8 cellular contexts compared by ENCODE assay signal in genomic region chr4:145937021-145937861, GRCh38. TPM values are rescaled to one million over a fixed set of nuclear protein-coding genes. Genes with fewer than 3 reads are reported as not detected.
A peak's percentile ranks its signal among the peaks of the same experiment; 100 is the strongest.
DNase-seq lines count a peak whose midpoint lies in the region; ATAC-seq and TF ChIP-seq lines count a peak whose summit lies in the region.

No MANE protein-coding gene starts in this region.

- no peaks in the 10 kb centered on the region for H3K9me3 Mint-ChIP-seq in activated T-helper 17 cell treated with anti-CD3 and anti-CD28 coated beads, Interleukin-2, amount 50 U/mL, for 72 hours
- peaks cover 0 to 2% (median 0%) of the 10 kb centered on the region in 7 donors for H3K9me3 Mint-ChIP-seq in naive B cell
- no peaks in the 10 kb centered on the region for H3K9me3 Mint-ChIP-seq in stimulated activated naive CD8-positive, alpha-beta T cell treated with anti-CD3 and anti-CD28 coated beads, Interleukin-15, Interleukin-2, amounts not matched to agents 100 ng/mL and 50 ng/mL, for 24 hours

- H3K27ac Mint-ChIP-seq in activated T-helper 17 cell treated with anti-CD3 and anti-CD28 coated beads, Interleukin-2, amount 50 U/mL, for 72 hours: peak overlapping the region; percentile 90
- H3K27ac Mint-ChIP-seq in naive B cell: peak overlapping the region in 4 of 6 donors; percentile 47 to 93 (median 70)
- peak overlapping the region; percentile 96 for H3K27ac Mint-ChIP-seq in stimulated activated naive CD8-positive, alpha-beta T cell treated with anti-CD3 and anti-CD28 coated beads, Interleukin-15, Interleukin-2, amounts not matched to agents 100 ng/mL and 50 ng/mL, for 24 hours

- H3K4me3 Mint-ChIP-seq in activated T-helper 17 cell treated with anti-CD3 and anti-CD28 coated beads, Interleukin-2, amount 50 U/mL, for 72 hours: peak overlapping the region; percentile 91
- peak overlapping the region; percentile 89 to 100 (median 98) for H3K4me3 Mint-ChIP-seq in naive B cell
- peak overlapping the region; percentile 98 for H3K4me3 Mint-ChIP-seq in stimulated activated naive CD8-positive, alpha-beta T cell treated with anti-CD3 and anti-CD28 coated beads, Interleukin-15, Interleukin-2, amounts not matched to agents 100 ng/mL and 50 ng/mL, for 24 hours

- H3K4me1 ChIP-seq in OCI-LY3 (ENCODE audit: low read length) (peaks cover 36% of the 10 kb centered on the region), fibroblast of lung (ENCODE audit: control insufficient read depth, extremely low read depth, insufficient read depth, low read length) (peaks cover 2% of the 10 kb centered on the region)

- H3K4me1 Mint-ChIP-seq in activated T-helper 17 cell treated with anti-CD3 and anti-CD28 coated beads, Interleukin-2, amount 50 U/mL, for 72 hours: peaks cover 24% of the 10 kb centered on the region
- peaks cover 31 to 41% (median 36%) of the 10 kb centered on the region in 3 donors for H3K4me1 Mint-ChIP-seq in naive B cell
- peaks cover 50% of the 10 kb centered on the region for H3K4me1 Mint-ChIP-seq in stimulated activated naive CD8-positive, alpha-beta T cell treated with anti-CD3 and anti-CD28 coated beads, Interleukin-15, Interleukin-2, amounts not matched to agents 100 ng/mL and 50 ng/mL, for 24 hours (ENCODE audit: low read depth)

- H3K79me2 ChIP-seq in OCI-LY3 (ENCODE audit: low read length) (peaks cover 59% of the 10 kb centered on the region), fibroblast of lung (ENCODE audit: control insufficient read depth, insufficient read depth, low read length) (peaks cover 11% of the 10 kb centered on the region)

- TF ChIP-seq CTCF in GM10248 (IDR thresholded peaks at IDR 0.05; ENCODE audit: control extremely low read depth, extremely low read depth, low read depth, missing control alignments): no peak
- TF ChIP-seq CTCF in OCI-LY3 (IDR thresholded peaks at IDR 0.05; ENCODE audit: low read depth, low read length): no peak
- no peak for TF ChIP-seq CTCF in fibroblast of lung (conservative IDR thresholded peaks at IDR 0.05 in 1 of 2, IDR thresholded peaks at IDR 0.05 in 1 of 2; ENCODE audit: low read depth in 1 of 2, low read length in 2 of 2)

- H3K27me3 Mint-ChIP-seq in activated T-helper 17 cell treated with anti-CD3 and anti-CD28 coated beads, Interleukin-2, amount 50 U/mL, for 72 hours: no peaks in the 10 kb centered on the region
- H3K27me3 Mint-ChIP-seq in naive B cell: no peaks in the 10 kb centered on the region
- no peaks in the 10 kb centered on the region for H3K27me3 Mint-ChIP-seq in stimulated activated naive CD8-positive, alpha-beta T cell treated with anti-CD3 and anti-CD28 coated beads, Interleukin-15, Interleukin-2, amounts not matched to agents 100 ng/mL and 50 ng/mL, for 24 hours

- H2AFZ ChIP-seq in OCI-LY3 (ENCODE audit: low read depth, low read length): peak overlapping the region; percentile 71; the same call in 1 of the 2 replicates
- H2AFZ ChIP-seq in fibroblast of lung (ENCODE audit: low read length): peak overlapping the region; percentile 57

- peaks cover 34% of the 10 kb centered on the region for H3K36me3 Mint-ChIP-seq in activated T-helper 17 cell treated with anti-CD3 and anti-CD28 coated beads, Interleukin-2, amount 50 U/mL, for 72 hours (ENCODE audit: low read depth)
- no peaks in the 10 kb centered on the region for H3K36me3 Mint-ChIP-seq in naive B cell
- peaks cover 11% of the 10 kb centered on the region for H3K36me3 Mint-ChIP-seq in stimulated activated naive CD8-positive, alpha-beta T cell treated with anti-CD3 and anti-CD28 coated beads, Interleukin-15, Interleukin-2, amounts not matched to agents 100 ng/mL and 50 ng/mL, for 24 hours (ENCODE audit: low read depth)

- H3K27me3 ChIP-seq in OCI-LY3 (ENCODE audit: low read depth, low read length) (peaks cover 4% of the 10 kb centered on the region; the same call in 1 of the 2 replicates), fibroblast of lung (ENCODE audit: control insufficient read depth, insufficient read depth, low read length) (no peaks in the 10 kb centered on the region)

- H4K20me1 ChIP-seq in OCI-LY3 (ENCODE audit: insufficient read depth, low read length): peaks cover 10% of the 10 kb centered on the region
- no peaks in the 10 kb centered on the region for H4K20me1 ChIP-seq in fibroblast of lung (ENCODE audit: control insufficient read depth, extremely low read depth, insufficient read depth, low read length)

- ATAC-seq in HG02678 (IDR thresholded peaks at IDR 0.05; ENCODE audit: unreplicated experiment) (peak; percentile 19), naive B cell (ENCODE audit: low read depth in 2 of 2) (peak; percentile 4 to 8)
- ATAC-seq in activated T-helper 17 cell treated with anti-CD3 and anti-CD28 coated beads, Interleukin-2, amount 50 U/mL, for 72 hours (replicated peaks): peak; percentile 31

- H3K9me3 ChIP-seq in OCI-LY3 (ENCODE audit: insufficient read depth, low read length) (no peaks in the 10 kb centered on the region), fibroblast of lung (ENCODE audit: control insufficient read depth, insufficient read depth, low read depth, low read length) (no peaks in the 10 kb centered on the region)

- H3K4me3 ChIP-seq in OCI-LY3 (ENCODE audit: low read length) (peak overlapping the region; percentile 87), fibroblast of lung (replicated peaks in 1 of 4; ENCODE audit: control extremely low read depth in 1 of 4, insufficient read depth in 1 of 4, low read depth in 3 of 4, low read length in 4 of 4) (peak overlapping the region; percentile 73 to 95 (median 88))

- H3K27ac ChIP-seq in OCI-LY3 (ENCODE audit: low read length): peak overlapping the region; percentile 74
- peak overlapping the region; percentile 85 for H3K27ac ChIP-seq in fibroblast of lung (ENCODE audit: insufficient read depth, low read length)

- CTCF ChIA-PET in GM10248 (lab: Yijun Ruan, JAX): no interaction called here

- DNase-seq in GM10248 (ENCODE audit: extremely low spot score): peak; percentile 61
- DNase-seq in fibroblast of lung (ENCODE audit: low read depth in 2 of 2): peak; percentile 60 to 68
- DNase-seq in naive B cell: peak; percentile 41
- DNase-seq in NK-92 (lab: John Stamatoyannopoulos, UW; ENCODE audit: unreplicated experiment): no peak

- POLR2A ChIA-PET in GM10248 (lab: Yijun Ruan, JAX): interaction anchor here (0.6 kb wide), 1 partner anchor 336 kb away, joined by 5 read pairs; no protein-coding TSS in a partner anchor

- peak overlapping the region; percentile 97 for H3K9ac ChIP-seq in OCI-LY3 (ENCODE audit: low read length)
- H3K9ac ChIP-seq in fibroblast of lung (ENCODE audit: insufficient read depth, low read length): peak overlapping the region; percentile 68

- H3K36me3 ChIP-seq in OCI-LY3 (replicated peaks; ENCODE audit: low read depth, low read length) (peaks cover 5% of the 10 kb centered on the region), fibroblast of lung (ENCODE audit: control insufficient read depth, insufficient read depth, low read length) (no peaks in the 10 kb centered on the region)

- H3K4me2 ChIP-seq in OCI-LY3 (ENCODE audit: low read length) (peak overlapping the region; percentile 75), fibroblast of lung (ENCODE audit: extremely low read depth, insufficient read depth, low read length) (peak overlapping the region; percentile 33)

RNA-seq across cellular contexts. Expression of gene ZNF827, which starts 1.4 kb away (rescaled TPM):
- total RNA-seq in activated T-helper 17 cell treated with anti-CD3 and anti-CD28 coated beads, Interleukin-2, amount 50 U/mL, for 72 hours: 10 to 100 TPM; 10.3 to 37.1 TPM
- 4.4 and 7.1 TPM in 2 replicates for total RNA-seq in fibroblast of lung
- polyA plus RNA-seq in fibroblast of lung: 5.8 and 6.2 TPM in 2 replicates
- 7.0 and 7.4 TPM in 2 replicates for polyA plus RNA-seq in fibroblast of lung (2012)
- 23.6 and 28.7 TPM in 2 replicates for polyA minus RNA-seq in fibroblast of lung (ENCODE audit: low replicate concordance)
- polyA plus RNA-seq in naive B cell (ENCODE audit: low read depth in 6 of 6): 1 to 10 TPM; 2.3 to 6.2 (median 4.2) TPM
